1 cellular context compared by ENCODE assay signal in genomic region chr1:167593860-167594259, GRCh38.
TF ChIP-seq lines count a peak whose summit lies in the region.

No MANE protein-coding gene starts in this region.

TF ChIP-seq in K562, 482 proteins besides CTCF, POLR2A, EP300 and RAD21:
- TF ChIP-seq EZH2 (IDR thresholded peaks at IDR 0.05; ENCODE audit: borderline replicate concordance, low read depth, low read length), result no peak
- TF ChIP-seq ZBTB5 (IDR thresholded peaks at IDR 0.05), result no peak
- no peak for TF ChIP-seq MLX (CRISPR knock-in tag; conservative IDR thresholded peaks at IDR 0.05)
- TF ChIP-seq ESRRB (CRISPR knock-in tag; IDR thresholded peaks at IDR 0.05; ENCODE audit: borderline replicate concordance), result no peak
- TF ChIP-seq, protein P1, sequence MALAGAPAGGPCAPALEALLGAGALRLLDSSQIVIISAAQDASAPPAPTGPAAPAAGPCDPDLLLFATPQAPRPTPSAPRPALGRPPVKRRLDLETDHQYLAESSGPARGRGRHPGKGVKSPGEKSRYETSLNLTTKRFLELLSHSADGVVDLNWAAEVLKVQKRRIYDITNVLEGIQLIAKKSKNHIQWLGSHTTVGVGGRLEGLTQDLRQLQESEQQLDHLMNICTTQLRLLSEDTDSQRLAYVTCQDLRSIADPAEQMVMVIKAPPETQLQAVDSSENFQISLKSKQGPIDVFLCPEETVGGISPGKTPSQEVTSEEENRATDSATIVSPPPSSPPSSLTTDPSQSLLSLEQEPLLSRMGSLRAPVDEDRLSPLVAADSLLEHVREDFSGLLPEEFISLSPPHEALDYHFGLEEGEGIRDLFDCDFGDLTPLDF (CRISPR knock-in tag; IDR thresholded peaks at IDR 0.05), result no peak
- TF ChIP-seq RFX1 (IDR thresholded peaks at IDR 0.05), result no peak
- TF ChIP-seq ZNF263 (CRISPR knock-in tag; IDR thresholded peaks at IDR 0.05; ENCODE audit: borderline replicate concordance), result no peak
- no peak for TF ChIP-seq MAX (CRISPR knock-in tag; IDR thresholded peaks at IDR 0.05)
- no peak for TF ChIP-seq SRF (CRISPR knock-in tag; IDR thresholded peaks at IDR 0.05)
- no peak for TF ChIP-seq SRSF9 (IDR thresholded peaks at IDR 0.05; ENCODE audit: borderline replicate concordance, low read depth, low read length)
